ENCODE assay signal across 29 cellular contexts in the genomic region with DNA sequence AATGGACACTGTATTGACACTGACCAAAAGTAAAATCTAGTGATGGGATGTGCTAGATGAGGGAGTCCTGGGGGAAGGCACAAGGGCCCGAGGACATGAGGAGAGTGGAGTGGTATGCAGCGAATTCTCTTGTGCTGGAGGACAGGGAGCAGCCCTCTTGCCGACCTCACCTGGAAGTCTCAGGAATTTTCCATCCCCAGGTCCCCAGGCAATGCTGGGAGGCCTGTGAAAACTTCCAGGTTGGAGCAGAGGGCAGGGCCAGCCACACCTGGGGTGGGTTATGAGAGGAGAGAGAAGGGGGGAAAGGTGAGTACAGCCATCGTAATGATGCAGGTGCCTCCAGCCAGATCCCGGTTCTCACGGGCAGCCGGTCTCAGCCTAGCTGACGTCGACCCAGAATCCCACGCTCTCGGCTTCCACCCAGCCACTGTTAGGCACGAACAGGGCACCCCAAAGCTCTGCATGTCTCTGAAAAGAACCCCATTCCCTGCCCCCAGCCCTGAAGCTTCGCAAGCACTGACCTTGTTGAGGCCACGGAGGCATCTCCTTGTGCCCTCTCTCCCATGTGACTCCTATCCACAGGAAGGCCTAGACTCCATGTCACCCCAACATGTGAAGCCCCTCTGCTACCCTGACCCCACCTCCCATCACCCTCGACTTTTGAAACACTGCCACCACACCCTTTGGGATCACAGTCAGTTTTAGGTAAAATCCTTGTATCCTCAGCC.
"Had no signal": no experiment of that assay in that cellular context is flagged by ENCODE, and none has a peak within 500 bp of the region (broad histone marks: within the 10 kb centered on the region; RNA-seq: fewer than 3 reads in every experiment).

No MANE protein-coding gene starts in this region.

- H3K9me3 ChIP-seq: adrenal gland, Peyer's patch, SJCRH30, SK-N-SH had no signal

- ATAC-seq: activated CD8-positive, alpha-beta T cell treated with anti-CD3 and anti-CD28 coated beads, Interleukin-2, amount 10 ng/mL, durations not matched to agents 7 days and 5 days had no signal

- H3K4me2 ChIP-seq: SK-N-SH had no signal

- H3K4me1 Mint-ChIP-seq: activated naive CD8-positive, alpha-beta T cell treated with anti-CD3 and anti-CD28 coated beads, Interleukin-2, amount 10 ng/mL, durations not matched to agents 7 days and 5 days had no signal

- H3K36me3 Mint-ChIP-seq: activated naive CD8-positive, alpha-beta T cell treated with anti-CD3 and anti-CD28 coated beads, Interleukin-2, amount 10 ng/mL, durations not matched to agents 7 days and 5 days had no signal

- H3K27me3 ChIP-seq: adrenal gland, Peyer's patch, SJCRH30 had no signal

- H3K9me3 Mint-ChIP-seq: activated naive CD8-positive, alpha-beta T cell treated with anti-CD3 and anti-CD28 coated beads, Interleukin-2, amount 10 ng/mL, durations not matched to agents 7 days and 5 days had no signal

- H3K36me3 ChIP-seq: adrenal gland, Peyer's patch, SJCRH30, WERI-Rb-1 had no signal

- DNase-seq: activated CD4-positive, alpha-beta T cell treated with anti-CD3 and anti-CD28 coated beads for 48 hours; activated CD4-positive, alpha-beta T cell treated with anti-CD3 and anti-CD28 coated beads, Interleukin-2, amount 50 U/mL, for 4 hours; activated CD4-positive, CD25-positive, alpha-beta regulatory T cell treated with anti-CD3 and anti-CD28 coated beads, Interleukin-2, amount 50 U/mL, for 72 hours; activated CD8-positive, alpha-beta memory T cell treated with anti-CD3 and anti-CD28 coated beads, Interleukin-2, amount 50 U/mL, for 48 hours; activated CD8-positive, alpha-beta T cell treated with anti-CD3 and anti-CD28 coated beads, Interleukin-2, amount 10 ng/mL, durations not matched to agents 7 days and 5 days; activated naive CD4-positive, alpha-beta T cell treated with anti-CD3 and anti-CD28 coated beads, Interleukin-2, amount 50 U/mL, for 16 hours; activated naive CD8-positive, alpha-beta T cell treated with anti-CD3 and anti-CD28 coated beads, Interleukin-2, amount 10 ng/mL, durations not matched to agents 7 days and 5 days; activated T-cell treated with anti-CD3 and anti-CD28 coated beads, Interleukin-2, amount 50 U/mL, for 1 hour; adrenal gland; anterior cingulate cortex; KG1; NCI-H1092; NCI-H1417 treated with DMSO at 0.1 percent for 48 hours; NCI-H1694; NCI-H2029; NCI-H2107; NCI-H2171 treated with DMSO at 0.1 percent for 48 hours; NCI-H226; NCI-H526 treated with DMSO at 0.1 percent for 48 hours; NCI-H82; NK-92 treated with Interleukin-12 subunit alpha and Interleukin-12 subunit beta, amount 100 ng/mL, for 24 hours; OCI-M1; Peyer's patch; Right ventricle myocardium superior; SK-N-SH; T-helper 1 cell; WERI-Rb-1 had no signal

- H3K4me3 ChIP-seq: adrenal gland, Peyer's patch, SJCRH30 had no signal

- H3K27ac Mint-ChIP-seq: activated CD8-positive, alpha-beta T cell treated with anti-CD3 and anti-CD28 coated beads, Interleukin-2, amount 10 ng/mL, durations not matched to agents 7 days and 5 days; activated naive CD8-positive, alpha-beta T cell treated with anti-CD3 and anti-CD28 coated beads, Interleukin-2, amount 10 ng/mL, durations not matched to agents 7 days and 5 days had no signal

- H3K27ac ChIP-seq: adrenal gland, Peyer's patch, RWPE1, SJCRH30, WERI-Rb-1 had no signal

- H3K9ac ChIP-seq: SK-N-SH had no signal

- H3K4me1 ChIP-seq: adrenal gland, Peyer's patch, SJCRH30 had no signal

- H3K9me2 ChIP-seq: SK-N-SH had no signal

- H3K4me3 Mint-ChIP-seq: activated CD8-positive, alpha-beta T cell treated with anti-CD3 and anti-CD28 coated beads, Interleukin-2, amount 10 ng/mL, durations not matched to agents 7 days and 5 days; activated naive CD8-positive, alpha-beta T cell treated with anti-CD3 and anti-CD28 coated beads, Interleukin-2, amount 10 ng/mL, durations not matched to agents 7 days and 5 days had no signal
